Comparison of ENCODE assay signal across 10 cellular contexts in the genomic region with DNA sequence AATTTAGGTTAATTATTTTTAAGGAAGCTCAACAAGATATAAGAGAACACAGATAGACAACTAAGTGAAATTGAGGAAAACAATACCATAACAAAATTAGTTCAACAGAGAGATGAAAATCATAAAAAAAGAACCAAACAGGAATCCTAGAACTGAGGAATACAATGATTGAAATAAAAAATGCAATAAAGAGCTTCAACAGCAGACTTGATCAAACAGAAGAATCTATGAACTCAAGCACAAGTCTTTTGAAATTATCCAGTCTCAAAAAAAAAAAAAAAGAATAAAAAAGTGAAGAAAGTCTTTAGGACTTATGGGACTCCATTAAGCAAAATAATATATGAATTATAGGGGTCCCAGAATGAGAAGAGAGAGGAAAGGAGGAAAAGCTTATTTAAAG.
"Had no signal": no experiment of that assay in that cellular context is flagged by ENCODE, and none has a peak within 500 bp of the region (broad histone marks: within the 10 kb centered on the region; RNA-seq: fewer than 3 reads in every experiment).

No MANE protein-coding gene starts in this region.

- H3K36me3 ChIP-seq: HAP-1 had no signal

- H2AFZ ChIP-seq: GM23248 had no signal

- H3K4me3 ChIP-seq: GM23248, HAP-1 had no signal

- ATAC-seq: HCT116 had no signal

- DNase-seq: GM23248, GOT3, H7, IMR-90, Karpas-422, KBM-7 had no signal

- H3K9ac ChIP-seq: GM23248, KMS-11 had no signal

- H3K27ac ChIP-seq: GM23248, HL-60, KMS-11 had no signal

- H3K4me2 ChIP-seq: KMS-11 had no signal

- H3K9me3 ChIP-seq: HAP-1 had no signal

- H3K4me1 ChIP-seq: HAP-1 had no signal
